In the genomic region with DNA sequence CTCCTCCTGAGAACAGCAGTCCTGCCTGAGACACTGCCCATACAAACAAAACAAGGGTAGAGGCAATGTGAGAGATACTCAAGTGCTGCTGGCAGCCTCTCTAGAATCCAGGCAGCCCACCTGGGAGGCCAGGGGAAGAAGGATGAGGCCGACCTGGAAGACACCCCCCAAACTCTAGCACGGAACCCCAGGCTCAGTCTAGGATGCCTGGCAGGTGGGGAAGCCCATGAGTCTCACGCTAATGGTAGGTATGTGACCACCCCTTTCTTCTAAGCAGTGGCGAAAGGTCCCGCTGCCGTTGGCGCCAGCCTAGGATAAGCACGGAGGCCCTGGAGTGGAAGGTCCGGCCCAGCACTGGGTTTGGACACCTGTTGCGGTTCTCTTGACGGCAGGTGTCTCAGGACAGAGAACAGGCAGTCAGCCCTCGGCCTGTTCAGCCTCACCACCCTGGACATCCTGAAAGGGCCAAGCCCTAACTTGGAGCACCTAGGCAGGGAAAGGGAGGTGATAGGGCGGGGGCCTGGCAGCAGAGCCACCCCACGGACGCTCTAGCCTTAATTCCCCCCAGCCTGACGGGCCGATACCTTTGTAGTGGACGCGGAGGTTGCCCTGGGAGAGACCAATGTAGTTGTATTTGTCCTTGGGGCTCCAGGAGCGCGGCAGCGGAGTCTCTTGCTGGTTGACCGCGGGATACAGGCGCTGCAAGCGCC, we compare ENCODE assay signal across 8 cellular contexts. TPM values are rescaled to one million over a fixed set of nuclear protein-coding genes. Genes with fewer than 3 reads are reported as not detected.
A peak's percentile ranks its signal among the peaks of the same experiment; 100 is the strongest.
DNase-seq lines count a peak whose midpoint lies in the region; ATAC-seq, FAIRE-seq and TF ChIP-seq lines count a peak whose summit lies in the region.

No MANE protein-coding gene starts in this region.

- DNase-seq in AG10803 (ENCODE audit: low read depth) (no peak), SK-N-MC (ENCODE audit: low read depth, low spot score) (no peak), fibroblast of mammary gland (ENCODE audit: low read depth) (no peak), osteocyte (ENCODE audit: extremely low spot score, unreplicated experiment) (no peak), NCI-H2029 (lab: John Stamatoyannopoulos, UW) (no peak), SKM-1 treated with dmso at 0.1 percent for 144 hours (lab: John Stamatoyannopoulos, UW; ENCODE audit: unreplicated experiment) (no peak), D721Med (ENCODE audit: insufficient read length, low spot score) (no peak)

- H3K9me3 Mint-ChIP-seq in osteocyte (ENCODE audit: unreplicated experiment): no peaks in the 10 kb centered on the region

- H3K9me3 ChIP-seq in SK-N-MC (ENCODE audit: low read depth, low read length): no peaks in the 10 kb centered on the region

- peak overlapping the region; percentile 95 for H3K4me3 Mint-ChIP-seq in osteocyte (ENCODE audit: unreplicated experiment)

- no peaks in the 10 kb centered on the region for H3K27me3 Mint-ChIP-seq in osteocyte (ENCODE audit: unreplicated experiment)

- H3K4me1 Mint-ChIP-seq in osteocyte (ENCODE audit: unreplicated experiment): peaks cover 15% of the 10 kb centered on the region

- peak overlapping the region; percentile 96 for H3K4me3 ChIP-seq in AG10803 (ENCODE audit: low read length)
- peak overlapping the region; percentile 86 for H3K4me3 ChIP-seq in SK-N-MC
- peak overlapping the region; percentile 94 for H3K4me3 ChIP-seq in fibroblast of mammary gland (ENCODE audit: control insufficient read depth, low read depth, low read length)

- peak; percentile 4 for ATAC-seq in GM21381 (IDR thresholded peaks at IDR 0.05; ENCODE audit: unreplicated experiment)

- H3K36me3 ChIP-seq in SK-N-MC (ENCODE audit: insufficient read depth, low read length): no peaks in the 10 kb centered on the region; the same call in 1 of the 2 replicates

- peak overlapping the region; percentile 97 for H3K27ac Mint-ChIP-seq in osteocyte (ENCODE audit: unreplicated experiment)

- 0 out of 2 replicates have a peak overlapping the region, but pooled peaks have one; percentile 25 for H3K27ac ChIP-seq in SK-N-MC

- peaks cover 3% of the 10 kb centered on the region for H3K36me3 Mint-ChIP-seq in osteocyte (ENCODE audit: unreplicated experiment)

- no peak for TF ChIP-seq CTCF in AG10803 (conservative IDR thresholded peaks at IDR 0.05; ENCODE audit: low read length)
- no peak for TF ChIP-seq CTCF in fibroblast of mammary gland (conservative IDR thresholded peaks at IDR 0.05; ENCODE audit: control insufficient read depth, insufficient read depth, low read depth, low read length)
- no peak for TF ChIP-seq CTCF in osteocyte (IDR thresholded peaks at IDR 0.05)
- TF ChIP-seq CTCF in D721Med (IDR thresholded peaks at IDR 0.05; ENCODE audit: insufficient read depth, missing control alignments): no peak

- no peak for FAIRE-seq in D721Med (lab: Jason Lieb, UNC)

- peak overlapping the region; percentile 92 for H3K9ac ChIP-seq in SK-N-MC (ENCODE audit: insufficient read length)

RNA-seq across cellular contexts. Expression of a gene that starts 0.5 kb away (rescaled TPM):
- total RNA-seq in osteocyte: 18.9 and 19.5 TPM in 2 replicates

RNA-seq across cellular contexts. Expression of a gene that starts 0.8 kb away (rescaled TPM):
- 3.6 and 4.1 TPM in 2 replicates for total RNA-seq in osteocyte

RNA-seq across cellular contexts. Expression of a gene that starts 36.2 kb away (rescaled TPM):
- total RNA-seq in osteocyte: 29.5 and 30.0 TPM in 2 replicates

RNA-seq across cellular contexts. Expression of a gene that starts 40.9 kb away (rescaled TPM):
- total RNA-seq in osteocyte: 121 and 125 TPM in 2 replicates

RNA-seq across cellular contexts. Expression of a gene that starts 41.6 kb away (rescaled TPM):
- total RNA-seq in osteocyte: 46.3 and 51.2 TPM in 2 replicates
